Comparison of ENCODE assay signal across 24 cellular contexts in the genomic region with DNA sequence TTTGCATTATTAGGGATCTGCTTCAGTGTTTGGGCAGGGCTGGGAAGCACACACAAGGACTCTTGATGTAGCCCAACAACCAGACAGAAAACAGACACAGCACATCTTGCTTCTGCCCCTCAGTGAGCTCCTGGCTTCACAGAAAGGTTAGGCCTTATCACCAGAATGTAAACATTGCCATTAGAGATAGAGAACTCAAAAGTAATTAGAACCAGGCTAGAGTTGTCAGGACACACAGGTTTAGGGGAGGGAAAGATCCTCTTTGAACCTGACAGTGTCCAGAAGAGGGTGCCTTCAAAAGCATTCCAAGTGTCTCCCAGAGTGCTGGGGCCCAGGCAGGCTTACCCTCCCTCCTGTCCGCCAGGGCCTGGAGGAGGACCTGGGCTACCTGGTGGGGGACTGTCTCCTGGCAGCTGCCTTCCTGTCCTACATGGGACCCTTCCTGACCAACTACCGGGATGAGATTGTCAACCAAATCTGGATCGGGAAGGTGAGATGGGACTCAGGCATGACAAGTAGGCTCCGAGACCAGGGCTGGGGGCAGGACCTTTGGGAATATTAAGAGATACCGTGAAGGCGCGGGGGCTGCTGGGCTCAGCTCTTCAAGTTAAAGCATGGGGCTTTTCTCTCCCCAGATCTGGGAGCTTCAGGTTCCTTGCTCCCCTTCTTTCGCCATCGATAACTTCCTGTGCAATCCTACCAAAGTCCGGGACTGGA. TPM values are rescaled to one million over a fixed set of nuclear protein-coding genes. Genes with fewer than 3 reads are reported as not detected.
DNase-seq lines count a peak whose midpoint lies in the region; ATAC-seq and TF ChIP-seq lines count a peak whose summit lies in the region.
"Had no signal": no experiment of that assay in that cellular context is flagged by ENCODE, and none has a peak within 500 bp of the region (broad histone marks: within the 10 kb centered on the region; RNA-seq: fewer than 3 reads in every experiment).

No MANE protein-coding gene starts in this region.

- H3K36me3 Mint-ChIP-seq in Caco-2 (ENCODE audit: insufficient read depth, unreplicated experiment) (no peaks in the 10 kb centered on the region), T-helper 17 cell (ENCODE audit: low read depth) (no peaks in the 10 kb centered on the region), CD14-positive monocyte (no peaks in the 10 kb centered on the region)
- H3K36me3 Mint-ChIP-seq in stimulated activated effector memory CD8-positive, alpha-beta T cell treated with anti-CD3 and anti-CD28 coated beads, Interleukin-12 subunit alpha, Interleukin-12 subunit beta, amount 100 ng/mL, for 72 hours: no peaks in the 10 kb centered on the region

- H3K27ac Mint-ChIP-seq in Caco-2 (ENCODE audit: unreplicated experiment) (no peak overlapping the region), T-helper 17 cell (peak overlapping the region; percentile 9), CD14-positive monocyte (peak overlapping the region in 1 of 7 donors; percentile 57)
- peak overlapping the region; percentile 20 for H3K27ac Mint-ChIP-seq in stimulated activated effector memory CD8-positive, alpha-beta T cell treated with anti-CD3 and anti-CD28 coated beads, Interleukin-12 subunit alpha, Interleukin-12 subunit beta, amount 100 ng/mL, for 72 hours
- H3K27ac Mint-ChIP-seq: CD4-positive, alpha-beta T cell had no signal

- H3K9me3 Mint-ChIP-seq in Caco-2 (ENCODE audit: unreplicated experiment) (no peaks in the 10 kb centered on the region), CD14-positive monocyte (no peaks in the 10 kb centered on the region)
- no peaks in the 10 kb centered on the region for H3K9me3 Mint-ChIP-seq in stimulated activated effector memory CD8-positive, alpha-beta T cell treated with anti-CD3 and anti-CD28 coated beads, Interleukin-12 subunit alpha, Interleukin-12 subunit beta, amount 100 ng/mL, for 72 hours
- H3K9me3 Mint-ChIP-seq: CD4-positive, alpha-beta T cell had no signal

- intact Hi-C loops in Caco-2 (cut with micrococcal nuclease; ENCODE audit: unreplicated experiment): loop anchor here (1.0 kb wide), 1 partner anchor 70 kb away; no protein-coding TSS in a partner anchor
- intact Hi-C loops in CD14-positive monocyte (cut with micrococcal nuclease): no loop called here

- BruUV-seq in Caco-2 (replicated peaks; lab: Mats Ljungman, UMichigan): no TSS peak

- TF ChIP-seq CTCF in Caco-2 (IDR thresholded peaks at IDR 0.05; ENCODE audit: insufficient read depth in 1 of 2, low read depth in 1 of 2, low read length in 1 of 2, severe bottlenecking in 1 of 2, unreplicated experiment in 1 of 2) (no peak), CD14-positive monocyte (IDR thresholded peaks at IDR 0.05) (no peak), GM13977 (IDR thresholded peaks at IDR 0.05; ENCODE audit: extremely low read depth, insufficient read depth, missing control alignments) (no peak)

- ATAC-seq in T-helper 17 cell (no peak), HG02981 (IDR thresholded peaks at IDR 0.05; ENCODE audit: unreplicated experiment) (no peak)
- no peak for ATAC-seq in stimulated activated effector memory CD8-positive, alpha-beta T cell treated with anti-CD3 and anti-CD28 coated beads, Interleukin-12 subunit alpha, Interleukin-12 subunit beta, amount 100 ng/mL, for 72 hours
- ATAC-seq: GM12878, Right ventricle myocardium inferior had no signal

- H3K27me3 ChIP-seq in Caco-2 (replicated peaks; ENCODE audit: control insufficient read depth, insufficient read depth, low read length): no peaks in the 10 kb centered on the region

- no peaks in the 10 kb centered on the region for H3K36me3 ChIP-seq in Caco-2 (ENCODE audit: control insufficient read depth, insufficient read depth, low read length)
- H3K36me3 ChIP-seq: SJSA1 had no signal

- CTCF ChIA-PET in Caco-2 (lab: Charles Lee): interaction anchor here (0.5 to 1.4 kb wide), 6 partner anchors 9 to 100 kb away, joined by 3 to 8 read pairs (median 6); a partner anchor contains a TSS

- H3K4me1 Mint-ChIP-seq in Caco-2 (ENCODE audit: low read depth, unreplicated experiment) (peaks cover 16% of the 10 kb centered on the region), T-helper 17 cell (no peaks in the 10 kb centered on the region), CD14-positive monocyte (no peaks in the 10 kb centered on the region)
- H3K4me1 Mint-ChIP-seq in stimulated activated effector memory CD8-positive, alpha-beta T cell treated with anti-CD3 and anti-CD28 coated beads, Interleukin-12 subunit alpha, Interleukin-12 subunit beta, amount 100 ng/mL, for 72 hours: no peaks in the 10 kb centered on the region

- DNase-seq in Caco-2: peak; percentile 50 to 51
- DNase-seq in T-helper 17 cell: no peak
- DNase-seq in islet precursor cell: peak; percentile 70
- no peak for DNase-seq in stimulated activated effector memory CD8-positive, alpha-beta T cell treated with anti-CD3 and anti-CD28 coated beads, Interleukin-12 subunit alpha, Interleukin-12 subunit beta, amount 100 ng/mL, for 72 hours (ENCODE audit: low spot score in 2 of 2)
- DNase-seq in CD14-positive monocyte (ENCODE audit: low spot score): no peak
- DNase-seq in GM13977 (ENCODE audit: low spot score): no peak
- DNase-seq: CD4-positive, alpha-beta T cell; GDM1; KBM-7; MV-4-11; NCI-H1105; NCI-H1436 treated with DMSO at 0.1 percent for 48 hours; NCI-H187 treated with DMSO at 0.1 percent for 48 hours; NCI-H446 treated with DMSO at 0.1 percent for 48 hours; NCI-H526; NCI-H82; PC-9 had no signal

- POLR2A ChIA-PET in Caco-2 (lab: Charles Lee): no interaction called here

- H3K27me3 Mint-ChIP-seq in Caco-2 (ENCODE audit: insufficient read depth, unreplicated experiment) (no peaks in the 10 kb centered on the region), T-helper 17 cell (no peaks in the 10 kb centered on the region), CD14-positive monocyte (ENCODE audit: low read depth in 3 of 3) (peaks cover 2 to 5% (median 3%) of the 10 kb centered on the region in 3 donors)
- H3K27me3 Mint-ChIP-seq: CD4-positive, alpha-beta T cell had no signal

- H3K9me3 ChIP-seq in Caco-2 (no peaks in the 10 kb centered on the region), T-helper 17 cell (ENCODE audit: control insufficient read depth, low read length, poor library complexity, severe bottlenecking) (no peaks in the 10 kb centered on the region)
- H3K9me3 ChIP-seq: SJSA1 had no signal

- H3K4me1 ChIP-seq in Caco-2: peaks cover 15% of the 10 kb centered on the region
- H3K4me1 ChIP-seq: SJSA1 had no signal

- in situ Hi-C loops in GM13977 (cut with MboI; ENCODE audit: low pct_unique_long_range_greater_than_20kb, low sequenced_read_pairs, unreplicated experiment): no loop called here

- H3K4me3 Mint-ChIP-seq in Caco-2 (ENCODE audit: unreplicated experiment): no peak overlapping the region
- H3K4me3 Mint-ChIP-seq in T-helper 17 cell: no peak overlapping the region
- H3K4me3 Mint-ChIP-seq in stimulated activated effector memory CD8-positive, alpha-beta T cell treated with anti-CD3 and anti-CD28 coated beads, Interleukin-12 subunit alpha, Interleukin-12 subunit beta, amount 100 ng/mL, for 72 hours: no peak overlapping the region
- H3K4me3 Mint-ChIP-seq in CD14-positive monocyte: no peak overlapping the region
- H3K4me3 Mint-ChIP-seq: CD4-positive, alpha-beta T cell had no signal

- no peak overlapping the region for H3K4me3 ChIP-seq in Caco-2 (ENCODE audit: low read depth, low read length)
- H3K4me3 ChIP-seq: GM12878, PC-9, SJSA1 had no signal

RNA-seq across cellular contexts. Expression of a gene that starts 16.9 kb away (rescaled TPM):
- total RNA-seq in Caco-2 (2022) (27.4 and 27.9 TPM in 2 replicates), T-helper 17 cell (100 to 1,000 TPM; 207 to 231 TPM)
- under 1 TPM; 0.37 to 0.44 TPM for polyA plus RNA-seq in CD14-positive monocyte

RNA-seq across cellular contexts. Expression of a gene that starts 37.8 kb away (rescaled TPM):
- total RNA-seq in Caco-2 (2022): 2.5 and 3.2 TPM in 2 replicates
- total RNA-seq in T-helper 17 cell: 10 to 100 TPM; 31.0 to 31.3 TPM
- not detected for polyA plus RNA-seq in CD14-positive monocyte
- total RNA-seq: A172, H4, RPMI7951, SJSA1 had no signal

RNA-seq across cellular contexts. Expression of a gene that starts 40.3 kb away (rescaled TPM):
- total RNA-seq in Caco-2 (2022) (20.9 and 27.4 TPM in 2 replicates), T-helper 17 cell (10 to 100 TPM; 26.8 to 30.3 TPM)
- 100 to 1,000 TPM; 148 to 197 TPM for polyA plus RNA-seq in CD14-positive monocyte

RNA-seq across cellular contexts. Expression of a gene that starts 40.7 kb away (rescaled TPM):
- total RNA-seq in Caco-2 (2022) (6.1 and 7.3 TPM in 2 replicates), T-helper 17 cell (10 to 100 TPM in 1 of 2 donors, 1 to 10 TPM in 1; 9.3 to 14.9 TPM)
- polyA plus RNA-seq in CD14-positive monocyte: under 1 TPM; 0.50 to 0.98 TPM

Comparison
In these comparisons a context has a peak if more than half of its experiments do, and no peak if none do; other contexts are left out.
1. DNase-seq: peak in Caco-2 (2 of 2) and islet precursor cell (single experiment); none in T-helper 17 cell (0 of 3), stimulated activated effector memory CD8-positive, alpha-beta T cell treated with anti-CD3 and anti-CD28 coated beads, Interleukin-12 subunit alpha, Interleukin-12 subunit beta, amount 100 ng/mL, for 72 hours (0 of 2), CD14-positive monocyte (single experiment) and GM13977 (single experiment).